39 cellular contexts compared by ENCODE assay signal in genomic region chr3:150868282-150868681, GRCh38. TPM values are rescaled to one million over a fixed set of nuclear protein-coding genes. Genes with fewer than 3 reads are reported as not detected.
A peak's percentile ranks its signal among the peaks of the same experiment; 100 is the strongest.
DNase-seq lines count a peak whose midpoint lies in the region; ATAC-seq and TF ChIP-seq lines count a peak whose summit lies in the region.
"Had no signal": no experiment of that assay in that cellular context is flagged by ENCODE, and none has a peak within 500 bp of the region (broad histone marks: within the 10 kb centered on the region; RNA-seq: fewer than 3 reads in every experiment).

No MANE protein-coding gene starts in this region.

- H3K27me3 ChIP-seq in breast epithelium (no peaks in the 10 kb centered on the region), thyroid gland (no peaks in the 10 kb centered on the region), BE2C (no peaks in the 10 kb centered on the region; the same call in 1 of the 2 replicates), aorta (ENCODE audit: control insufficient read depth in 1 of 2, insufficient read depth in 2 of 2, low read length in 1 of 2) (no peaks in the 10 kb centered on the region)
- H3K27me3 ChIP-seq: body of pancreas had no signal

- H3K4me3 ChIP-seq in breast epithelium, result no peak overlapping the region
- H3K4me3 ChIP-seq in thyroid gland (replicated peaks in 1 of 3), result no peak overlapping the region
- H3K4me3 ChIP-seq in BE2C (ENCODE audit: low read depth, low read length), result no peak overlapping the region
- no peak overlapping the region for H3K4me3 ChIP-seq in aorta (ENCODE audit: low read length in 2 of 2)
- H3K4me3 ChIP-seq: body of pancreas, GM23338, lower lobe of right lung had no signal

- H3K9me3 ChIP-seq in breast epithelium, result no peaks in the 10 kb centered on the region
- H3K9me3 ChIP-seq in thyroid gland, result no peaks in the 10 kb centered on the region
- H3K9me3 ChIP-seq in BE2C, result no peaks in the 10 kb centered on the region
- H3K9me3 ChIP-seq in aorta (ENCODE audit: control insufficient read depth, low read length), result no peaks in the 10 kb centered on the region
- H3K9me3 ChIP-seq: body of pancreas, lower lobe of right lung had no signal

- H3K4me1 Mint-ChIP-seq in MCF 10A (ENCODE audit: insufficient read depth, unreplicated experiment) (peaks cover 6% of the 10 kb centered on the region), chondrocyte (ENCODE audit: low read depth) (peaks cover 23% of the 10 kb centered on the region)
- H3K4me1 Mint-ChIP-seq: GM23338 had no signal

- POLR2A ChIA-PET in MCF 10A (lab: Yijun Ruan, JAX), result interaction anchor here (0.8 kb wide), 1 partner anchor 130 kb away, joined by 3 read pairs; no protein-coding TSS in a partner anchor

- no TSS peak for BruUV-seq in MCF 10A (replicated peaks; lab: Mats Ljungman, UMichigan)

- DNase-seq in MCF 10A (ENCODE audit: unreplicated experiment) (peak; percentile 26), breast epithelium (ENCODE audit: low spot score in 2 of 2) (no peak), chondrocyte (ENCODE audit: low spot score) (no peak), kidney tubule cell (ENCODE audit: low spot score) (peak; percentile 79), thyroid gland (peak; percentile 21 to 72), NCI-H2196 treated with DMSO at 0.1 percent for 48 hours (lab: John Stamatoyannopoulos, UW; ENCODE audit: unreplicated experiment) (no peak), BE2C (no peak), aorta (no peak)
- DNase-seq: activated CD4-positive, CD25-positive, alpha-beta regulatory T cell; activated gamma-delta T cell; activated T-cell treated with anti-CD3 and anti-CD28 coated beads, Interleukin-2, amount 50 U/mL, for 24 hours; body of pancreas; Calu3; DMS79 treated with DMSO at 0.1 percent for 48 hours; effector CD4-positive, alpha-beta T cell; foreskin fibroblast; GDM1; head of caudate nucleus; islet precursor cell; lower lobe of right lung; midbrain; natural killer cell; NCI-H1105; NCI-H187 treated with DMSO at 0.1 percent for 48 hours; NCI-H2171; NCI-H510A; nucleus accumbens had no signal

- no peak overlapping the region for H3K4me3 Mint-ChIP-seq in MCF 10A (ENCODE audit: unreplicated experiment)
- H3K4me3 Mint-ChIP-seq in chondrocyte (ENCODE audit: unreplicated experiment), result no peak overlapping the region
- H3K4me3 Mint-ChIP-seq: activated T-cell treated with anti-CD3 and anti-CD28 coated beads, Interleukin-2, amount 50 U/mL, for 24 hours; GM23338; natural killer cell; stimulated activated memory B cell treated with anti-CD40 and anti-IgM and Interleukin-4, amounts not matched to agents 10 μg/mL and 1 μg/mL and 100 μg/mL, for 72 hours; T-helper 1 cell treated with Interleukin-12 subunit alpha and Interleukin-12 subunit beta and Interleukin-4 antibody, amounts not matched to agents 30 μg/mL and 1 μg/mL, for 36 hours had no signal

- H3K27me3 Mint-ChIP-seq in MCF 10A (ENCODE audit: insufficient read depth, unreplicated experiment) (no peaks in the 10 kb centered on the region), chondrocyte (ENCODE audit: low read depth) (no peaks in the 10 kb centered on the region)

- no peaks in the 10 kb centered on the region for H3K36me3 ChIP-seq in breast epithelium
- no peaks in the 10 kb centered on the region for H3K36me3 ChIP-seq in thyroid gland
- no peaks in the 10 kb centered on the region for H3K36me3 ChIP-seq in BE2C
- no peaks in the 10 kb centered on the region for H3K36me3 ChIP-seq in aorta (ENCODE audit: control insufficient read depth in 1 of 2, insufficient read depth in 2 of 2, low read length in 1 of 2)
- H3K36me3 ChIP-seq: lower lobe of right lung had no signal

- CTCF ChIA-PET in MCF 10A (lab: Yijun Ruan, JAX), result interaction anchor here (0.6 to 2.6 kb wide), 3 partner anchors 104 to 402 kb away, joined by 3 to 13 read pairs (median 3); no protein-coding TSS in a partner anchor

- intact Hi-C loops in MCF 10A (cut with micrococcal nuclease) (loop anchor here (5.0 kb wide), 1 partner anchor 279 kb away; no protein-coding TSS in a partner anchor), breast epithelium (cut with DNase I; ENCODE audit: low total_unique reads) (loop anchor here (10.0 kb wide), 1 partner anchor 143 kb away; no protein-coding TSS in a partner anchor), thyroid gland (cut with DNase I) (loop anchor here (5.0 kb wide), 1 partner anchor 146 kb away; no protein-coding TSS in a partner anchor), aorta (cut with DNase I) (loop anchor here in 1 of 2 donors (5.0 kb wide), 1 partner anchor 81 kb away; no protein-coding TSS in a partner anchor)

- 64 to 83% methylated on average over 3 of the region's 3 CpGs for WGBS in thyroid gland, 2 donors
- 62 to 63% methylated on average over 3 of the region's 3 CpGs for WGBS in aorta, 2 donors

- H3K9me3 Mint-ChIP-seq in MCF 10A (ENCODE audit: unreplicated experiment) (no peaks in the 10 kb centered on the region), chondrocyte (ENCODE audit: low read depth) (no peaks in the 10 kb centered on the region)
- H3K9me3 Mint-ChIP-seq: activated T-cell treated with anti-CD3 and anti-CD28 coated beads, Interleukin-2, amount 50 U/mL, for 24 hours; GM23338; natural killer cell; stimulated activated memory B cell treated with anti-CD40 and anti-IgM and Interleukin-4, amounts not matched to agents 10 μg/mL and 1 μg/mL and 100 μg/mL, for 72 hours; T-helper 1 cell treated with Interleukin-12 subunit alpha and Interleukin-12 subunit beta and Interleukin-4 antibody, amounts not matched to agents 30 μg/mL and 1 μg/mL, for 36 hours had no signal

- TF ChIP-seq POLR2A in breast epithelium (IDR thresholded peaks at IDR 0.05), result no peak
- no peak for TF ChIP-seq POLR2A in thyroid gland (IDR thresholded peaks at IDR 0.05)

- H3K27ac ChIP-seq in breast epithelium (no peak overlapping the region), thyroid gland (peak overlapping the region in 2 of 3 donors; percentile 33 to 40), aorta (ENCODE audit: low read depth in 1 of 2, low read length in 2 of 2) (no peak overlapping the region)
- H3K27ac ChIP-seq: 22Rv1, body of pancreas, epithelial cell of prostate, lower lobe of right lung, RWPE1 had no signal

- TF ChIP-seq CTCF in MCF 10A (IDR thresholded peaks at IDR 0.05; ENCODE audit: unreplicated experiment) (no peak), breast epithelium (IDR thresholded peaks at IDR 0.05) (no peak), chondrocyte (IDR thresholded peaks at IDR 0.05) (no peak), thyroid gland (IDR thresholded peaks at IDR 0.05) (no peak), BE2C (IDR thresholded peaks at IDR 0.05; ENCODE audit: low read depth, low read length) (no peak)

- ATAC-seq in aorta (ENCODE audit: low FRiP score), result no peak
- ATAC-seq: body of pancreas; GM23338; natural killer cell; SK-N-SH treated with all-trans-retinoic acid at 6 μM for 48 hours; stimulated activated memory B cell treated with anti-CD40 and anti-IgM and Interleukin-4, amounts not matched to agents 10 μg/mL and 1 μg/mL and 100 μg/mL, for 72 hours had no signal

- H3K36me3 Mint-ChIP-seq in MCF 10A (ENCODE audit: insufficient read depth, unreplicated experiment) (peaks cover 6% of the 10 kb centered on the region), chondrocyte (ENCODE audit: low read depth) (no peaks in the 10 kb centered on the region)
- H3K36me3 Mint-ChIP-seq: natural killer cell; stimulated activated memory B cell treated with anti-CD40 and anti-IgM and Interleukin-4, amounts not matched to agents 10 μg/mL and 1 μg/mL and 100 μg/mL, for 72 hours had no signal

- H3K27ac Mint-ChIP-seq in MCF 10A (ENCODE audit: low read depth, unreplicated experiment) (no peak overlapping the region), chondrocyte (ENCODE audit: unreplicated experiment) (peak overlapping the region; percentile 74)
- H3K27ac Mint-ChIP-seq: activated T-cell treated with anti-CD3 and anti-CD28 coated beads, Interleukin-2, amount 50 U/mL, for 24 hours; GM23338; natural killer cell; stimulated activated memory B cell treated with anti-CD40 and anti-IgM and Interleukin-4, amounts not matched to agents 10 μg/mL and 1 μg/mL and 100 μg/mL, for 72 hours; T-helper 1 cell treated with Interleukin-12 subunit alpha and Interleukin-12 subunit beta and Interleukin-4 antibody, amounts not matched to agents 30 μg/mL and 1 μg/mL, for 36 hours had no signal

- H3K4me1 ChIP-seq in breast epithelium (no peaks in the 10 kb centered on the region), thyroid gland (peaks cover 0 to 15% of the 10 kb centered on the region in 2 donors), BE2C (no peaks in the 10 kb centered on the region), aorta (ENCODE audit: control insufficient read depth in 1 of 2, insufficient read depth in 2 of 2, low read length in 2 of 2) (peaks cover 0 to 2% of the 10 kb centered on the region in 2 donors)
- H3K4me1 ChIP-seq: lower lobe of right lung had no signal

RNA-seq across cellular contexts. Expression of gene MINDY4B, which starts 37.0 kb away (rescaled TPM):
- total RNA-seq in MCF 10A (2022) (not detected in 2 replicates), breast epithelium (not detected), chondrocyte (not detected in 3 replicates), thyroid gland (not detected), aorta (not detected)
- polyA plus RNA-seq in BE2C (2012; ENCODE audit: insufficient read depth, insufficient read length, low read depth), result not detected
- not detected for polyA plus RNA-seq in aorta
- total RNA-seq: body of pancreas, Calu3, GM23338, lower lobe of right lung, natural killer cell, OCI-LY7, pulmonary artery endothelial cell, skeletal muscle tissue, subcutaneous adipose tissue, ureter had no signal
- polyA plus RNA-seq: GM23338 had no signal

Comparison
In these comparisons a context has a peak if more than half of its experiments do, and no peak if none do; other contexts are left out.
1. DNase-seq: peak in MCF 10A (single experiment), kidney tubule cell (single experiment) and thyroid gland (2 of 2); none in breast epithelium (0 of 2), chondrocyte (single experiment), NCI-H2196 treated with DMSO at 0.1 percent for 48 hours (single experiment), BE2C (single experiment) and aorta (0 of 2).
2. H3K27ac ChIP-seq: peak in thyroid gland (2 of 3); none in breast epithelium (0 of 2) and aorta (0 of 2).